8 cellular contexts compared by ENCODE assay signal in the genomic region with DNA sequence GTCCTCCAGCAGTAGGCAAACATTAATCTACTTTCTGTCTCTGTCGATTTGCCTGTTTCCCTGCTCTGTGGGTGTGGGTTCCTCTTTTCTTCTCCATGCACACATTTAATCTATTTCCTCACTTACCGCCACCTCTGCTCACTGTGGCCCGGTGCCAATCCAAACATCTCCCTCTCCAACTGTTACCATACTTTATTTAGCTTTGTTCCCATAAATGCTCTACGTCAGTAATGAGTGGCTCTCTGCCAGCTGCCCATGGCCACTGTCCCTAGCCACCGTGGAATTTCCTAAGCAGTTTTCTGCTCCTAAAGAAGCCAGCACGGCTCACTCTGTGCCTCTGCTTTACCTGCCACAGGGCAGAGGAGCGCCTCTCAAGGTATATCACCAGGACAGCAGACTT. TPM values are rescaled to one million over a fixed set of nuclear protein-coding genes. Genes with fewer than 3 reads are reported as not detected.
DNase-seq lines count a peak whose midpoint lies in the region; ATAC-seq and TF ChIP-seq lines count a peak whose summit lies in the region.

No MANE protein-coding gene starts in this region.

- H3K27me3 Mint-ChIP-seq in H9 (ENCODE audit: low read depth) = no peaks in the 10 kb centered on the region; the same call in 1 of the 2 replicates
- peaks cover 9% of the 10 kb centered on the region for H3K27me3 Mint-ChIP-seq in CD8-positive, alpha-beta T cell (ENCODE audit: low read depth)

- H3K23me2 ChIP-seq in H9 (ENCODE audit: insufficient read length, low read depth, low read length, poor library complexity, severe bottlenecking) = no peaks in the 10 kb centered on the region

- ATAC-seq in HG03565 (IDR thresholded peaks at IDR 0.05; ENCODE audit: unreplicated experiment) = peak; percentile 53
- no peak for ATAC-seq in GM21515 (IDR thresholded peaks at IDR 0.05; ENCODE audit: unreplicated experiment)
- no peak for ATAC-seq in CD8-positive, alpha-beta T cell

- no peak for TF ChIP-seq CTCF in H9 (conservative IDR thresholded peaks at IDR 0.05)
- TF ChIP-seq CTCF in CD8-positive, alpha-beta T cell (IDR thresholded peaks at IDR 0.05) = no peak

- no peak overlapping the region for H2BK20ac ChIP-seq in H9 (ENCODE audit: low read depth, low read length, poor library complexity, severe bottlenecking)

- no peaks in the 10 kb centered on the region for H3K36me3 ChIP-seq in muscle layer of duodenum (ENCODE audit: control insufficient read depth in 1 of 2, insufficient read depth in 2 of 2, low read length in 2 of 2)
- H3K36me3 ChIP-seq in CD8-positive, alpha-beta T cell (ENCODE audit: insufficient read depth, low read length) = no peaks in the 10 kb centered on the region

- DNase-seq in GDM1 (lab: John Stamatoyannopoulos, UW) = peak; percentile 90
- peak; percentile 97 for DNase-seq in NCI-H774 (lab: John Stamatoyannopoulos, UW)
- DNase-seq in dedifferentiated amniotic fluid mesenchymal stem cell (ENCODE audit: extremely low spot score) = peak; percentile 51
- no peak for DNase-seq in H9
- no peak for DNase-seq in CD8-positive, alpha-beta T cell

- H3K36me3 Mint-ChIP-seq in H9 (ENCODE audit: insufficient read depth in 1 of 3, low read depth in 3 of 3) = peaks cover 0 to 3% (median 2%) of the 10 kb centered on the region in 3 experiments; a peak in 2 of 7 replicates
- H3K36me3 Mint-ChIP-seq in CD8-positive, alpha-beta T cell = no peaks in the 10 kb centered on the region

- no peak overlapping the region for H3K18ac ChIP-seq in H9 (ENCODE audit: insufficient read length, low read depth, low read length)

- H3K79me1 ChIP-seq in H9 (ENCODE audit: insufficient read depth, low read depth, low read length, poor library complexity, severe bottlenecking) = no peaks in the 10 kb centered on the region

- H2BK12ac ChIP-seq in H9 (ENCODE audit: insufficient read length, low read depth, low read length) = no peak overlapping the region

- H3K79me2 ChIP-seq in H9 (ENCODE audit: insufficient read depth, low read length) = no peaks in the 10 kb centered on the region

- H3K4me2 ChIP-seq in H9 (ENCODE audit: insufficient read depth, insufficient read length, low read length) = no peak overlapping the region

- no peak overlapping the region for H3K27ac Mint-ChIP-seq in H9
- no peak overlapping the region for H3K27ac Mint-ChIP-seq in CD8-positive, alpha-beta T cell

- H2BK120ac ChIP-seq in H9 (ENCODE audit: low read depth, low read length, poor library complexity, severe bottlenecking) = no peak overlapping the region

- no peaks in the 10 kb centered on the region for H3K27me3 ChIP-seq in muscle layer of duodenum (ENCODE audit: low read depth, low read length)
- H3K27me3 ChIP-seq in H9 (ENCODE audit: insufficient read depth, low read length) = no peaks in the 10 kb centered on the region
- no peaks in the 10 kb centered on the region for H3K27me3 ChIP-seq in CD8-positive, alpha-beta T cell (ENCODE audit: insufficient read depth, low read length)

- no peaks in the 10 kb centered on the region for H3K9me3 Mint-ChIP-seq in H9
- no peaks in the 10 kb centered on the region for H3K9me3 Mint-ChIP-seq in CD8-positive, alpha-beta T cell

- CTCF ChIA-PET in CD8-positive, alpha-beta T cell (lab: Charles Lee) = no interaction called here

- intact Hi-C loops in CD8-positive, alpha-beta T cell (cut with DNase I, micrococcal nuclease) = no loop called here

- H4K5ac ChIP-seq in H9 (ENCODE audit: insufficient read length, low read depth, low read length) = no peak overlapping the region

- no peak overlapping the region for H3K4me3 Mint-ChIP-seq in H9
- H3K4me3 Mint-ChIP-seq in CD8-positive, alpha-beta T cell = no peak overlapping the region

- H3K9ac ChIP-seq in H9 (ENCODE audit: extremely low read depth, insufficient read length, low read length) = no peak overlapping the region

- no peak overlapping the region for H3K14ac ChIP-seq in H9 (ENCODE audit: insufficient read depth, low read length)

- peak overlapping the region in 1 of 2 donors; percentile 42 for H3K4me3 ChIP-seq in muscle layer of duodenum (ENCODE audit: low read depth in 1 of 2, low read length in 2 of 2)
- no peak overlapping the region for H3K4me3 ChIP-seq in CD8-positive, alpha-beta T cell (ENCODE audit: low read depth, low read length)

- H3K4me1 Mint-ChIP-seq in H9 = no peaks in the 10 kb centered on the region
- no peaks in the 10 kb centered on the region for H3K4me1 Mint-ChIP-seq in CD8-positive, alpha-beta T cell (ENCODE audit: low read depth)

- no peak overlapping the region for H3K4ac ChIP-seq in H9 (ENCODE audit: low read depth, low read length)

- H4K8ac ChIP-seq in H9 (replicated peaks; ENCODE audit: insufficient read length, low read depth, low read length) = no peak overlapping the region

- no CpG with 5 or more reads among the region's 7 CpGs for WGBS in H9 (ENCODE audit: extremely low coverage, insufficient read length, low lambda C conversion rate)

- POLR2A ChIA-PET in CD8-positive, alpha-beta T cell (lab: Charles Lee) = interaction anchor here (0.7 kb wide), 1 partner anchor 1225 kb away, joined by 3 read pairs; no protein-coding TSS in a partner anchor

- H3K9me3 ChIP-seq in muscle layer of duodenum (ENCODE audit: control insufficient read depth in 1 of 2, low read length in 2 of 2) (no peaks in the 10 kb centered on the region), H9 (ENCODE audit: control insufficient read depth, low read depth, low read length) (no peaks in the 10 kb centered on the region)
- no peaks in the 10 kb centered on the region for H3K9me3 ChIP-seq in CD8-positive, alpha-beta T cell (ENCODE audit: low read length)

- no peak overlapping the region for H2BK5ac ChIP-seq in H9 (ENCODE audit: insufficient read length, low read length)

- H4K20me1 ChIP-seq in H9 (ENCODE audit: control insufficient read depth, insufficient read depth, insufficient read length) = no peaks in the 10 kb centered on the region

- H3K27ac ChIP-seq in muscle layer of duodenum (ENCODE audit: low read length) (peak overlapping the region; percentile 37), H9 (ENCODE audit: insufficient read length, low read depth, low read length) (no peak overlapping the region)
- no peak overlapping the region for H3K27ac ChIP-seq in CD8-positive, alpha-beta T cell (ENCODE audit: low read depth, low read length)

- H3K4me1 ChIP-seq in muscle layer of duodenum (ENCODE audit: control insufficient read depth in 1 of 2, insufficient read depth in 2 of 2, low read length in 2 of 2) = no peaks in the 10 kb centered on the region
- no peaks in the 10 kb centered on the region for H3K4me1 ChIP-seq in H9 (ENCODE audit: insufficient read depth, low read length)
- H3K4me1 ChIP-seq in CD8-positive, alpha-beta T cell (ENCODE audit: insufficient read depth, low read length) = no peaks in the 10 kb centered on the region

- no peak overlapping the region for H3K23ac ChIP-seq in H9 (ENCODE audit: insufficient read length, low read depth, low read length)

- no peak overlapping the region for H3K56ac ChIP-seq in H9 (ENCODE audit: insufficient read length, low read depth, low read length)

- no peak overlapping the region for H3T11ph ChIP-seq in H9 (ENCODE audit: low read length)

- no peak overlapping the region for H2AFZ ChIP-seq in H9 (ENCODE audit: low read length)

- H4K91ac ChIP-seq in H9 (ENCODE audit: insufficient read length, low read depth, low read length) = no peak overlapping the region

- H2BK15ac ChIP-seq in H9 (ENCODE audit: low read depth, low read length) = no peak overlapping the region

- no peak overlapping the region for H2AK5ac ChIP-seq in H9 (ENCODE audit: insufficient read length, low read length)

RNA-seq across cellular contexts. Expression of a gene that starts 19.5 kb away (rescaled TPM):
- 98.0 and 98.7 TPM in 2 replicates for total RNA-seq in H9 (2021)
- 10 to 100 TPM; 48.3 to 51.2 TPM for total RNA-seq in CD8-positive, alpha-beta T cell

Comparison
In these comparisons a context has a peak if more than half of its experiments do, and no peak if none do; other contexts are left out.
1. DNase-seq: peak in GDM1 (single experiment), NCI-H774 (single experiment) and dedifferentiated amniotic fluid mesenchymal stem cell (single experiment); none in H9 (single experiment) and CD8-positive, alpha-beta T cell (0 of 7).